ENCODE assay signal across 9 cellular contexts in the genomic region with DNA sequence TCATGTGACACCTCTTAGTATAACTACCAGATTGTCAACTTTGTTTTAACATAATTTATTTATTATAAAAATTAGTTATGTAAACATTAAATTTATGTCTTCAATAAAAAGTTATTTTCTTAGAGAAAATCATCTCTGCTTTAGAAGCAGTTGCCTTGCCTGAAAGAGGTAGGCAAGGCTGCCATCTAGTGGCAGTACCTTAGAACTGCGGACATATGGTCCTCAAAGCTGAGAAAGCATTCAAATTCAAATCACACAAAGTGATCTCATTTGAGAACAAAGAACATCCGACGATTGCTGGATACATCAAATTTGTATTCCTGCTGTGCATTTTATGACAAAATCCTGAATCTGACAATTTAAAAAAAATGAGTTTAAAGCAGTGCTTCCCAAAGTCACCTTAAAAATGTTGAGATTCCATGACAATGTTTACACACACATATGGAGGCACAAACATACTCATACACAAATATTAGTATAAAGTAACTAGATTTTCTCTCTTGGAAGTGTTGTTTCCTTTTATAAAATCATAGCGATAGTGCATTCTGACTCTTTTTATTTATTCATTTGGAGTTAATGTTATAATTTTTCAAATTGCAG.
A peak's percentile ranks its signal among the peaks of the same experiment; 100 is the strongest.
DNase-seq lines count a peak whose midpoint lies in the region; ATAC-seq and TF ChIP-seq lines count a peak whose summit lies in the region.
"Had no signal": no experiment of that assay in that cellular context is flagged by ENCODE, and none has a peak within 500 bp of the region (broad histone marks: within the 10 kb centered on the region; RNA-seq: fewer than 3 reads in every experiment).

No MANE protein-coding gene starts in this region.

- H3K4me3 ChIP-seq in HFF-Myc (replicated peaks; ENCODE audit: low read depth, low read length) (no peak overlapping the region), lower lobe of right lung (no peak overlapping the region)
- H3K4me3 ChIP-seq: skin epidermis had no signal

- ATAC-seq in lower lobe of right lung: peak in 1 of 2 donors; percentile 57

- no peaks in the 10 kb centered on the region for H3K36me3 ChIP-seq in lower lobe of right lung

- H3K27ac ChIP-seq in lower lobe of right lung: no peak overlapping the region
- H3K27ac ChIP-seq: skin epidermis had no signal

- H3K9me3 ChIP-seq in lower lobe of right lung: no peaks in the 10 kb centered on the region

- DNase-seq in activated effector memory CD4-positive, alpha-beta T cell treated with anti-CD3 and anti-CD28 coated beads, Interleukin-2, amount 50 U/mL, for 16 hours: peak; percentile 73
- no peak for DNase-seq in activated effector memory CD4-positive, alpha-beta T cell treated with Interleukin-2 at 50 U/mL for 16 hours
- DNase-seq in HFF-Myc (ENCODE audit: extremely low read depth, low read depth) (peak; percentile 19), MV-4-11 (lab: John Stamatoyannopoulos, UW) (peak; percentile 51), T1000 (lab: John Stamatoyannopoulos, UW) (peak; percentile 39), dedifferentiated amniotic fluid mesenchymal stem cell (ENCODE audit: extremely low spot score) (peak; percentile 24), lower lobe of right lung (peak; percentile 45)
- DNase-seq in stimulated activated CD8-positive, alpha-beta memory T cell treated with anti-CD3 and anti-CD28 coated beads, Interleukin-7, amount 100 ng/mL, for 24 hours (ENCODE audit: low read depth): peak; percentile 2

- H3K4me1 ChIP-seq in lower lobe of right lung: no peaks in the 10 kb centered on the region

- intact Hi-C loops in lower lobe of right lung (cut with DNase I): no loop called here

- no peaks in the 10 kb centered on the region for H3K27me3 ChIP-seq in lower lobe of right lung (ENCODE audit: low read depth)

- peak; percentile 84 for TF ChIP-seq CTCF in HFF-Myc (IDR thresholded peaks at IDR 0.05; ENCODE audit: low read depth, low read length, missing control alignments)
- peak; percentile 84 for TF ChIP-seq CTCF in lower lobe of right lung (IDR thresholded peaks at IDR 0.05)
